In the genomic region with DNA sequence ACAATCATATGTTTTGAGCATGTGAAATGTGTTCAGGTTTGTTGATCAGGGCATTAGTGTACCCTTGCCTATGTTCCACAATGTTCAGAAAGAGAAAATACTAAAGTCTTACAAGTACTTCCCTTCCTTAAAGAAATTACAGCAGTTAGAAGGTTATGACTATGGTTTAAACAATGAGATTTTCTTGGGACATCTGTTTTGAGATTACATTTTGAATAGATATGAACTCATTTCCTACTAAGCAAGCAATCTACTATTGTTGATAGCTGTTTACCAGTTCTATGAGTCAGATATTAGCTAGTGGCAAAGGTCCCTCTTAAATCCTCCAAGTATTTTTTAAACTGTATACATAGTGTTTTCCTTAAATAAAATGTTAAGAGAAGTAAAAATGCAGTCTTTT, we compare ENCODE assay signal across 19 cellular contexts.
DNase-seq lines count a peak whose midpoint lies in the region; ATAC-seq, FAIRE-seq and TF ChIP-seq lines count a peak whose summit lies in the region.
"Had no signal": no experiment of that assay in that cellular context is flagged by ENCODE, and none has a peak within 500 bp of the region (broad histone marks: within the 10 kb centered on the region; RNA-seq: fewer than 3 reads in every experiment).

No MANE protein-coding gene starts in this region.

- H3K9me3 Mint-ChIP-seq in mesothelial cell of epicardium, result no peaks in the 10 kb centered on the region
- H3K9me3 Mint-ChIP-seq: activated naive CD4-positive, alpha-beta T cell treated with anti-CD3 and anti-CD28 coated beads for 36 hours had no signal

- DNase-seq in ELR (ENCODE audit: low read depth) (peak; percentile 69), SJSA1 (ENCODE audit: low read depth in 1 of 2, low spot score in 2 of 2) (peak in 1 of 2 experiments; percentile 27), endothelial cell of umbilical vein (ENCODE audit: low read depth, low spot score) (peak; percentile 93), mesothelial cell of epicardium (ENCODE audit: low spot score in 2 of 2, unreplicated experiment in 2 of 2) (no peak), NCI-H1105 treated with DMSO at 0.1 percent for 48 hours (lab: John Stamatoyannopoulos, UW) (no peak), RCC 7860 (ENCODE audit: low spot score) (no peak)
- DNase-seq in stimulated activated CD4-positive, alpha-beta T cell treated with anti-CD3 and anti-CD28 coated beads, Interleukin-2, amount 100 ng/mL, for 48 hours, result no peak
- DNase-seq: activated CD4-positive, alpha-beta T cell treated with anti-CD3 and anti-CD28 coated beads, Interleukin-2, amount 50 U/mL, for 1 hour; activated naive CD4-positive, alpha-beta T cell treated with anti-CD3 and anti-CD28 coated beads for 36 hours; GF-D8; MV-4-11; NCI-H1930; NCI-H510A treated with DMSO at 0.1 percent for 48 hours; stimulated activated CD4-positive, alpha-beta T cell treated with anti-CD3 and anti-CD28 coated beads, Interleukin-4, amount 100 ng/mL, for 4 hours; stimulated activated CD8-positive, alpha-beta memory T cell treated with anti-CD3 and anti-CD28 coated beads, Interleukin-4, amount 100 ng/mL, for 48 hours; testis had no signal

- peak overlapping the region; percentile 62 for H3K27ac ChIP-seq in SJSA1
- peak overlapping the region; percentile 83 for H3K27ac ChIP-seq in endothelial cell of umbilical vein (ENCODE audit: insufficient read depth, low read depth, low read length)
- H3K27ac ChIP-seq: testis had no signal

- H3K79me2 ChIP-seq in endothelial cell of umbilical vein (ENCODE audit: control insufficient read depth, insufficient read depth, low read length), result no peaks in the 10 kb centered on the region

- H3K4me1 ChIP-seq in SJSA1 (replicated peaks) (no peaks in the 10 kb centered on the region; the same call in 1 of the 2 replicates), endothelial cell of umbilical vein (ENCODE audit: control insufficient read depth, extremely low read depth, insufficient read depth, low read length) (peaks cover 56% of the 10 kb centered on the region)
- H3K4me1 ChIP-seq: testis had no signal

- H3K9me3 ChIP-seq in SJSA1 (replicated peaks) (no peaks in the 10 kb centered on the region), endothelial cell of umbilical vein (replicated peaks; ENCODE audit: control insufficient read depth, insufficient read depth, low read length) (no peaks in the 10 kb centered on the region)
- H3K9me3 ChIP-seq: testis had no signal

- H3K36me3 ChIP-seq in SJSA1, result no peaks in the 10 kb centered on the region
- no peaks in the 10 kb centered on the region for H3K36me3 ChIP-seq in endothelial cell of umbilical vein (ENCODE audit: control insufficient read depth in 2 of 2, extremely low read depth in 1 of 2, insufficient read depth in 2 of 2, low read length in 2 of 2)

- dilution Hi-C loops in endothelial cell of umbilical vein (cut with MboI; ENCODE audit: extremely low pct_ligation_motif_present, low sequenced_read_pairs), result no loop called here

- no peak for ATAC-seq in GM19397 (IDR thresholded peaks at IDR 0.05; ENCODE audit: unreplicated experiment)
- ATAC-seq: esophagus mucosa had no signal

- CTCF ChIA-PET in endothelial cell of umbilical vein (lab: Charles Lee), result interaction anchor here (1.0 to 2.8 kb wide), 6 partner anchors 9 to 253 kb away, joined by 3 to 7 read pairs (median 4); partner anchors contain the start of gene DACH1

- no peak for TF ChIP-seq POLR2A in endothelial cell of umbilical vein (IDR thresholded peaks at IDR 0.05; ENCODE audit: low read depth, low read length)

- no peak overlapping the region for H3K4me3 ChIP-seq in SJSA1
- H3K4me3 ChIP-seq in endothelial cell of umbilical vein (replicated peaks in 1 of 3; ENCODE audit: insufficient read depth in 1 of 3, low read depth in 1 of 3, low read length in 3 of 3), result peak overlapping the region in 1 of 3 experiments; percentile 45
- H3K4me3 ChIP-seq: testis had no signal

- peak overlapping the region; percentile 66 for H3K4me2 ChIP-seq in endothelial cell of umbilical vein (ENCODE audit: insufficient read depth, low read length)

- no peaks in the 10 kb centered on the region for H3K9me1 ChIP-seq in endothelial cell of umbilical vein (replicated peaks; ENCODE audit: control insufficient read depth, extremely low read depth, insufficient read depth, low read length)

- TSS peak; percentile 64 for BruUV-seq in endothelial cell of umbilical vein (replicated peaks; lab: Mats Ljungman, UMichigan)

- H3K27me3 Mint-ChIP-seq in mesothelial cell of epicardium (ENCODE audit: low read depth), result no peaks in the 10 kb centered on the region

- intact Hi-C loops in endothelial cell of umbilical vein (cut with micrococcal nuclease), result loop anchor here (1.0 to 5.0 kb wide), 8 partner anchors 8 to 383 kb away; partner anchors contain the start of gene DACH1

- no peaks in the 10 kb centered on the region for H4K20me1 ChIP-seq in endothelial cell of umbilical vein (replicated peaks; ENCODE audit: control insufficient read depth, extremely low read depth, insufficient read depth, low read length)

- peaks cover 7% of the 10 kb centered on the region for H3K36me3 Mint-ChIP-seq in mesothelial cell of epicardium

- H2AFZ ChIP-seq in endothelial cell of umbilical vein (ENCODE audit: low read depth, low read length), result no peak overlapping the region

- H3K9ac ChIP-seq in endothelial cell of umbilical vein (replicated peaks; ENCODE audit: extremely low read depth, insufficient read depth, low read length), result peak overlapping the region; percentile 74

- H3K27me3 ChIP-seq in SJSA1 (replicated peaks) (no peaks in the 10 kb centered on the region), endothelial cell of umbilical vein (ENCODE audit: control insufficient read depth in 2 of 2, insufficient read depth in 2 of 2, low read length in 2 of 2) (no peaks in the 10 kb centered on the region)
- H3K27me3 ChIP-seq: testis had no signal

- POLR2A ChIA-PET in endothelial cell of umbilical vein (lab: Charles Lee), result interaction anchor here (0.5 kb wide), 1 partner anchor 9 kb away, joined by 5 read pairs; no protein-coding TSS in a partner anchor

- H3K4me1 Mint-ChIP-seq in mesothelial cell of epicardium, result peaks cover 67% of the 10 kb centered on the region

- TF ChIP-seq CTCF in endothelial cell of umbilical vein (IDR thresholded peaks at IDR 0.05; ENCODE audit: extremely low read depth in 1 of 2, insufficient read depth in 1 of 2, low read depth in 1 of 2, low read length in 2 of 2), result no peak
- TF ChIP-seq CTCF in mesothelial cell of epicardium (IDR thresholded peaks at IDR 0.05; ENCODE audit: unreplicated experiment), result no peak

- FAIRE-seq in endothelial cell of umbilical vein (lab: Jason Lieb, UNC) (peak; percentile 74), RCC 7860 (lab: Jason Lieb, UNC) (no peak)
- FAIRE-seq: GM12892 had no signal

- H3K27ac Mint-ChIP-seq in mesothelial cell of epicardium, result peak overlapping the region; percentile 84
- H3K27ac Mint-ChIP-seq: activated naive CD4-positive, alpha-beta T cell treated with anti-CD3 and anti-CD28 coated beads for 36 hours had no signal

- H3K4me3 Mint-ChIP-seq in mesothelial cell of epicardium, result no peak overlapping the region
- H3K4me3 Mint-ChIP-seq: activated naive CD4-positive, alpha-beta T cell treated with anti-CD3 and anti-CD28 coated beads for 36 hours had no signal

TF ChIP-seq in endothelial cell of umbilical vein, 7 proteins besides CTCF, POLR2A, EP300 and RAD21:
- no peak for TF ChIP-seq MAX (IDR thresholded peaks at IDR 0.05; ENCODE audit: insufficient read depth, insufficient read length)
- no peak for TF ChIP-seq EZH2 (IDR thresholded peaks at IDR 0.05; ENCODE audit: borderline replicate concordance, low read depth, low read length, severe bottlenecking)
- peak; percentile 30 for TF ChIP-seq GATA2 (IDR thresholded peaks at IDR 0.05; ENCODE audit: insufficient read depth, insufficient read length, low read depth, low read length)
- TF ChIP-seq JUN (IDR thresholded peaks at IDR 0.05; ENCODE audit: borderline replicate concordance, insufficient read depth, insufficient read length, low read depth), result peak; percentile 90
- peak; percentile 20 for TF ChIP-seq POLR2AphosphoS5 (IDR thresholded peaks at IDR 0.05; ENCODE audit: insufficient read depth, low read depth, low read length)
- TF ChIP-seq MYC (IDR thresholded peaks at IDR 0.05; ENCODE audit: low read depth, low read length), result no peak
- TF ChIP-seq FOS (IDR thresholded peaks at IDR 0.05; ENCODE audit: borderline replicate concordance, insufficient read depth, low read length), result peak; percentile 86

Comparison
In these comparisons a context has a peak if more than half of its experiments do, and no peak if none do; other contexts are left out.
1. DNase-seq: peak in ELR (single experiment) and endothelial cell of umbilical vein (single experiment); none in mesothelial cell of epicardium (0 of 2), NCI-H1105 treated with DMSO at 0.1 percent for 48 hours (single experiment), RCC 7860 (single experiment) and stimulated activated CD4-positive, alpha-beta T cell treated with anti-CD3 and anti-CD28 coated beads, Interleukin-2, amount 100 ng/mL, for 48 hours (0 of 2).